ENCODE assay signal across 1 cellular context in the genomic region with DNA sequence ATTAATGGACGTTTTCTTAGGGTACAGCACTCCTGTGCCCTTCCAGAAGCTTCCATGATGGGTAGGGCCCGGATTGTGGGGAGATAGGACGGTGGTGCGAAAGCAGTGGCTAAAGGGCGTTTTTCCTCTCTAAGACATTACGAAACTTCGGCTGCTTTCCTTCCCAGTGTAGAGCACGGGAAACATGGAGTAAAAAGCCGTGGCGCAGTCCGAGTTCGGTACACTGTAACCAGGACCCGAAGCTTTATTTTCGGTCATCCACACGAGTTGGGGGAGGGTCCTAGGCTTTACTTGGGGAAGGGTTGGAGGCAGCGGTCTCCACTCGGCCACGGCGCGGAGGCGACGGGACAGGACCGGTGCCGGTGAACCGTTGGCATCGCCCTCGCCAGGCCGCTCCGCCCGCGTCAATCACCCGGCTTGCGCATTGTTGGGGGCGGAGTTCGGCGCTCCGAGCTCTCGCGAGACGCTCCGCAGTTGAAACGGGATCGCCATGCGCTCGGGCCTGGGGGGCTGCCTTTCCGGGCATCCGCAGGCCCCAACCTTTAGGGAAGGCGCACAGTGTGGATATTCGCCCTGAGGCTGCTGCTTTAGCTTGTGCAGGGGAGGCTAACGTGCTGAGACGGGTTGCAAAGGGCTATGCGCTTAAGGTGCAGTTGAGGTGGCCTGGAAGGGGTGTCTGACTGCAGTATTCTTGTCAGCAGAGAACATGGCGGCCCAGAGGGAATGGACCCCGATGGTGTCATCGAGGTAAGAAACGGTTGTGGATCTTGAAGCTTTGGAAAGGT.
TF ChIP-seq lines count a peak whose summit lies in the region.

No MANE protein-coding gene starts in this region.

TF ChIP-seq in endothelial cell of umbilical vein, 7 proteins besides CTCF, POLR2A, EP300 and RAD21 (continued from another document):
- TF ChIP-seq, protein P1, sequence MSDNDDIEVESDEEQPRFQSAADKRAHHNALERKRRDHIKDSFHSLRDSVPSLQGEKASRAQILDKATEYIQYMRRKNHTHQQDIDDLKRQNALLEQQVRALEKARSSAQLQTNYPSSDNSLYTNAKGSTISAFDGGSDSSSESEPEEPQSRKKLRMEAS (IDR thresholded peaks at IDR 0.05; ENCODE audit: insufficient read depth, insufficient read length) = no peak
TF ChIP-seq in endothelial cell of umbilical vein: peak in this region for 1.
